In the genomic region with DNA sequence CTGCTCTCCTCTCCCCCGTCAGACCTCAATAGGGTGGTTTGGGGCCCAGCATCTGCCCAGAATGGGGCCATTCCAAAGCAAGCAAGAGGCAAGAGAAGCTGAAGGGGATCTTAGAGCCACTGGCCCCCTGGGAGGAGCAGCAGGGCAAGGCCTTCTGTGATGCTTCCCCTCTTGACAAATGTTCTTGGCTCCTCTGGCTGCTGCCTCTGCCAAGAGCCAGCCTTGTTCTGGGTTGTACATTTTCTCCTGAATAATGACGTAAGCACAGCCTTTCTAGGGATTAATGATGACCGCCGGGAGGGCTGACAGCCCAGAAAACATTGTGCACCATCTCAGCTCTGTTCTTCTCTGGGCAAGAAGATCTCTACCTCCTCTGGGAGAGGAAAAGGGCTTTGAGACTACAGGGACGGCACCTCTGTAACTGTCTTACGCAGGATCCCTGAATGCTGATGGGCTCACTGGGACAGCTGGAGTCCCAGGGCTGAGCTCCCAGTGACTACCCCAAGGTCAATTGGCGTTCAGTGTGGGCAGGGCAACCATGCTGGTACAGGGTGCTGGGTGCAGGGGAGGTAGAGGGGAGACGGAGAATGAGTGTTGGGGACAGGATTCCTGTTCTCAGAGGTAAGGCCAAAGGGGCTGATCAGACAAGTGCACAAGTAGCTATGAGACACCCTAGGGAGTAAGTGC, we compare ENCODE assay signal across 17 cellular contexts.
DNase-seq lines count a peak whose midpoint lies in the region; ATAC-seq and TF ChIP-seq lines count a peak whose summit lies in the region.
"Had no signal": no experiment of that assay in that cellular context is flagged by ENCODE, and none has a peak within 500 bp of the region (broad histone marks: within the 10 kb centered on the region; RNA-seq: fewer than 3 reads in every experiment).

No MANE protein-coding gene starts in this region.

- no peak for TF ChIP-seq POLR2A in heart left ventricle (IDR thresholded peaks at IDR 0.05)

- WGBS in heart left ventricle, 4 donors, result 56 to 71% (median 62%) methylated on average over 7 to 8 of the region's 8 CpGs

- H3K27me3 ChIP-seq in heart left ventricle (no peaks in the 10 kb centered on the region), upper lobe of right lung (no peaks in the 10 kb centered on the region)

- ATAC-seq in heart left ventricle, result peak; percentile 58 to 85 (median 63)
- ATAC-seq in Right ventricle myocardium inferior, result no peak
- peak; percentile 2 for ATAC-seq in mucosa of descending colon
- ATAC-seq in upper lobe of right lung, result no peak
- no peak for ATAC-seq in GM19328 (IDR thresholded peaks at IDR 0.05; ENCODE audit: unreplicated experiment)
- ATAC-seq: GM12878; lower lobe of right lung; naive thymus-derived CD4-positive, alpha-beta T cell; WTC11 had no signal

- TF ChIP-seq CTCF in heart left ventricle (IDR thresholded peaks at IDR 0.05), result no peak
- TF ChIP-seq CTCF in fibroblast of the aortic adventitia (IDR thresholded peaks at IDR 0.05; ENCODE audit: insufficient read depth, low read length), result no peak
- no peak for TF ChIP-seq CTCF in mucosa of descending colon (IDR thresholded peaks at IDR 0.05)
- no peak for TF ChIP-seq CTCF in upper lobe of right lung (IDR thresholded peaks at IDR 0.05)

- H3K9me3 ChIP-seq in heart left ventricle, result no peaks in the 10 kb centered on the region
- H3K9me3 ChIP-seq in mucosa of descending colon, result no peaks in the 10 kb centered on the region
- no peaks in the 10 kb centered on the region for H3K9me3 ChIP-seq in upper lobe of right lung
- H3K9me3 ChIP-seq: lower lobe of right lung had no signal

- H3K36me3 ChIP-seq in heart left ventricle (no peaks in the 10 kb centered on the region), mucosa of descending colon (ENCODE audit: low read depth) (no peaks in the 10 kb centered on the region), upper lobe of right lung (no peaks in the 10 kb centered on the region)
- H3K36me3 ChIP-seq: lower lobe of right lung had no signal

- H3K4me3 ChIP-seq in heart left ventricle (no peak overlapping the region), fibroblast of the aortic adventitia (ENCODE audit: low read depth, low read length) (no peak overlapping the region), mucosa of descending colon (no peak overlapping the region), upper lobe of right lung (no peak overlapping the region)
- H3K4me3 ChIP-seq: GM12878, lower lobe of right lung had no signal

- intact Hi-C loops in heart left ventricle (cut with DNase I), result loop anchor here in 3 of 10 donors (2.0 to 10.0 kb wide), 3 partner anchors 54 to 166 kb away; no protein-coding TSS in a partner anchor
- intact Hi-C loops in Right ventricle myocardium inferior (cut with DNase I), result no loop called here
- intact Hi-C loops in mucosa of descending colon (cut with DNase I, micrococcal nuclease), result no loop called here
- intact Hi-C loops in upper lobe of right lung (cut with DNase I), result no loop called here

- H3K27ac ChIP-seq in heart left ventricle (peak overlapping the region in 3 of 12 donors; percentile 13 to 51 (median 15)), upper lobe of right lung (no peak overlapping the region)
- H3K27ac ChIP-seq: lower lobe of right lung had no signal

- DNase-seq in heart left ventricle (peak in 2 of 5 donors; percentile 59), Right ventricle myocardium inferior (ENCODE audit: missing footprints) (no peak), fibroblast of the aortic adventitia (ENCODE audit: low read depth) (peak; percentile 36), mucosa of descending colon (peak in 1 of 3 donors; percentile 23), upper lobe of right lung (peak; percentile 34), NCI-H2196 (lab: John Stamatoyannopoulos, UW; ENCODE audit: unreplicated experiment) (no peak), HuH-7 (ENCODE audit: low spot score) (no peak)
- DNase-seq: dermis blood vessel endothelial cell; GF-D8; lower lobe of right lung; naive thymus-derived CD4-positive, alpha-beta T cell; NCI-H1417; OCI-M1; stimulated activated naive CD4-positive, alpha-beta T cell treated with Interleukin-2 at 50 U/mL for 16 hours had no signal

- peaks cover 0 to 20% (median 7%) of the 10 kb centered on the region in 12 donors for H3K4me1 ChIP-seq in heart left ventricle
- no peaks in the 10 kb centered on the region for H3K4me1 ChIP-seq in mucosa of descending colon (ENCODE audit: low read depth)
- no peaks in the 10 kb centered on the region for H3K4me1 ChIP-seq in upper lobe of right lung
- H3K4me1 ChIP-seq: lower lobe of right lung had no signal

Comparison
In these comparisons a context has a peak if more than half of its experiments do, and no peak if none do; other contexts are left out.
1. ATAC-seq: peak in heart left ventricle (4 of 4) and mucosa of descending colon (single experiment); none in Right ventricle myocardium inferior (single experiment), upper lobe of right lung (single experiment) and GM19328 (single experiment).
2. DNase-seq: peak in fibroblast of the aortic adventitia (single experiment) and upper lobe of right lung (single experiment); none in Right ventricle myocardium inferior (single experiment), NCI-H2196 (single experiment) and HuH-7 (single experiment).